25 cellular contexts compared by ENCODE assay signal in the genomic region with DNA sequence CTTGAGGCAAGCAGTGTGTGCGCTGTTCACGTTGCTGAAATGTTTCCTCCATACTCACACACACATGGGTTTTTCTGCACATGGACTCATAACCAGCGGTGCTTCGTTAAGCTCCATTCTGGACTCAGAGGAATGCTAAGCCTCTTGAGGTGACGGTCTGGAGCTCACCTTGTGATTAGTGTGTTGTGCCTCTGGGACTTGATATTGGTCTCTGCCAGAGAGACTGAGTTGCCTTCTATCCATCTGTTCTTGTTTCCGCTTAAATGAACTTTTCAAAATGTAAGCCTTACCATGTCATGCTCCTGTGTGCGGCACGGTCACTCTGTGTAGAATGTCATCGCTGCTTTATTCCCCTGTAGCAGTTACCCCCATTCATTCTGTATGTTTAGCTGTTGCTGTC. TPM values are rescaled to one million over a fixed set of nuclear protein-coding genes. Genes with fewer than 3 reads are reported as not detected.
A peak's percentile ranks its signal among the peaks of the same experiment; 100 is the strongest.
DNase-seq lines count a peak whose midpoint lies in the region; ATAC-seq and TF ChIP-seq lines count a peak whose summit lies in the region.
"Had no signal": no experiment of that assay in that cellular context is flagged by ENCODE, and none has a peak within 500 bp of the region (broad histone marks: within the 10 kb centered on the region; RNA-seq: fewer than 3 reads in every experiment).

No MANE protein-coding gene starts in this region.

- H3K27ac ChIP-seq in esophagus muscularis mucosa (replicated peaks in 1 of 4): no peak overlapping the region
- H3K27ac ChIP-seq: ovary, Peyer's patch, testis had no signal

- no peak for DNase-seq in activated naive CD4-positive, alpha-beta T cell treated with anti-CD3 and anti-CD28 coated beads for 36 hours
- DNase-seq in NCI-H1694 (lab: John Stamatoyannopoulos, UW) (peak; percentile 34), memory B cell (ENCODE audit: low spot score in 2 of 2) (no peak), esophagus muscularis mucosa (ENCODE audit: extremely low spot score) (no peak)
- DNase-seq: activated CD4-positive, alpha-beta T cell treated with anti-CD3 and anti-CD28 coated beads for 36 hours; activated CD8-positive, alpha-beta memory T cell treated with anti-CD3 and anti-CD28 coated beads for 24 hours; activated naive CD4-positive, alpha-beta T cell; activated T-cell treated with anti-CD3 and anti-CD28 coated beads for 4 hours; effector CD4-positive, alpha-beta T cell; hippocampal formation; mammary epithelial cell; NCI-H1048; NCI-H187 treated with DMSO at 0.1 percent for 48 hours; nephron progenitor cell; ovary; Peyer's patch; SIG-M5; testis had no signal

- no peaks in the 10 kb centered on the region for H3K27me3 Mint-ChIP-seq in activated naive CD4-positive, alpha-beta T cell treated with anti-CD3 and anti-CD28 coated beads, Interleukin-2, amount 50 U/mL, for 24 hours
- no peaks in the 10 kb centered on the region for H3K27me3 Mint-ChIP-seq in activated naive CD4-positive, alpha-beta T cell treated with anti-CD3 and anti-CD28 coated beads for 36 hours (ENCODE audit: low read depth)
- H3K27me3 Mint-ChIP-seq in activated T-helper 17 cell treated with anti-CD3 and anti-CD28 coated beads, Interleukin-2, amount 50 U/mL, for 72 hours: no peaks in the 10 kb centered on the region
- no peaks in the 10 kb centered on the region for H3K27me3 Mint-ChIP-seq in memory B cell
- H3K27me3 Mint-ChIP-seq: activated CD4-positive, alpha-beta T cell treated with anti-CD3 and anti-CD28 coated beads for 36 hours; stimulated activated naive CD8-positive, alpha-beta T cell treated with anti-CD3 and anti-CD28 coated beads, Interleukin-15, Interleukin-2, amounts not matched to agents 100 ng/mL and 50 ng/mL, for 24 hours had no signal

- TF ChIP-seq POLR2A in esophagus muscularis mucosa (IDR thresholded peaks at IDR 0.05; ENCODE audit: low read depth): no peak

- no peak for TF ChIP-seq EP300 in esophagus muscularis mucosa (IDR thresholded peaks at IDR 0.05)

- H3K4me1 ChIP-seq in esophagus muscularis mucosa: peaks cover 2 to 20% (median 7%) of the 10 kb centered on the region in 4 donors

- TF ChIP-seq CTCF in esophagus muscularis mucosa (IDR thresholded peaks at IDR 0.05): no peak

- H3K4me3 Mint-ChIP-seq in activated naive CD4-positive, alpha-beta T cell treated with anti-CD3 and anti-CD28 coated beads, Interleukin-2, amount 50 U/mL, for 24 hours: no peak overlapping the region
- H3K4me3 Mint-ChIP-seq in activated naive CD4-positive, alpha-beta T cell treated with anti-CD3 and anti-CD28 coated beads for 36 hours: no peak overlapping the region
- no peak overlapping the region for H3K4me3 Mint-ChIP-seq in activated T-helper 17 cell treated with anti-CD3 and anti-CD28 coated beads, Interleukin-2, amount 50 U/mL, for 72 hours
- H3K4me3 Mint-ChIP-seq in memory B cell: no peak overlapping the region
- H3K4me3 Mint-ChIP-seq: activated CD4-positive, alpha-beta T cell treated with anti-CD3 and anti-CD28 coated beads for 36 hours; nephron progenitor cell; stimulated activated naive CD8-positive, alpha-beta T cell treated with anti-CD3 and anti-CD28 coated beads, Interleukin-15, Interleukin-2, amounts not matched to agents 100 ng/mL and 50 ng/mL, for 24 hours had no signal

- no peak overlapping the region for H3K4me3 ChIP-seq in esophagus muscularis mucosa
- H3K4me3 ChIP-seq: K562, ovary, Peyer's patch, smooth muscle cell, testis had no signal

- ATAC-seq in activated T-helper 17 cell treated with anti-CD3 and anti-CD28 coated beads, Interleukin-2, amount 50 U/mL, for 72 hours (replicated peaks): no peak
- ATAC-seq in memory B cell (ENCODE audit: low read depth) (no peak), GM19463 (IDR thresholded peaks at IDR 0.05; ENCODE audit: unreplicated experiment) (no peak), HG03565 (IDR thresholded peaks at IDR 0.05; ENCODE audit: unreplicated experiment) (no peak)
- ATAC-seq: activated CD4-positive, alpha-beta T cell treated with anti-CD3 and anti-CD28 coated beads for 36 hours; K562 had no signal

- H3K9me3 ChIP-seq in esophagus muscularis mucosa: no peaks in the 10 kb centered on the region
- H3K9me3 ChIP-seq: ovary, Peyer's patch, testis had no signal

- H3K27me3 ChIP-seq in esophagus muscularis mucosa: no peaks in the 10 kb centered on the region
- H3K27me3 ChIP-seq: ovary, Peyer's patch, testis had no signal

- 96% methylated on average over 9 of the region's 9 CpGs for WGBS in esophagus muscularis mucosa

- H3K27ac Mint-ChIP-seq in activated naive CD4-positive, alpha-beta T cell treated with anti-CD3 and anti-CD28 coated beads, Interleukin-2, amount 50 U/mL, for 24 hours: peak overlapping the region; percentile 31
- no peak overlapping the region for H3K27ac Mint-ChIP-seq in activated naive CD4-positive, alpha-beta T cell treated with anti-CD3 and anti-CD28 coated beads for 36 hours
- H3K27ac Mint-ChIP-seq in activated T-helper 17 cell treated with anti-CD3 and anti-CD28 coated beads, Interleukin-2, amount 50 U/mL, for 72 hours: peak overlapping the region; percentile 79
- peak overlapping the region; percentile 28 for H3K27ac Mint-ChIP-seq in memory B cell
- H3K27ac Mint-ChIP-seq: activated CD4-positive, alpha-beta T cell treated with anti-CD3 and anti-CD28 coated beads for 36 hours; nephron progenitor cell; stimulated activated naive CD8-positive, alpha-beta T cell treated with anti-CD3 and anti-CD28 coated beads, Interleukin-15, Interleukin-2, amounts not matched to agents 100 ng/mL and 50 ng/mL, for 24 hours had no signal

- no peaks in the 10 kb centered on the region for H3K9me3 Mint-ChIP-seq in activated naive CD4-positive, alpha-beta T cell treated with anti-CD3 and anti-CD28 coated beads, Interleukin-2, amount 50 U/mL, for 24 hours
- no peaks in the 10 kb centered on the region for H3K9me3 Mint-ChIP-seq in activated naive CD4-positive, alpha-beta T cell treated with anti-CD3 and anti-CD28 coated beads for 36 hours
- no peaks in the 10 kb centered on the region for H3K9me3 Mint-ChIP-seq in activated T-helper 17 cell treated with anti-CD3 and anti-CD28 coated beads, Interleukin-2, amount 50 U/mL, for 72 hours
- no peaks in the 10 kb centered on the region for H3K9me3 Mint-ChIP-seq in memory B cell
- H3K9me3 Mint-ChIP-seq: nephron progenitor cell; stimulated activated naive CD8-positive, alpha-beta T cell treated with anti-CD3 and anti-CD28 coated beads, Interleukin-15, Interleukin-2, amounts not matched to agents 100 ng/mL and 50 ng/mL, for 24 hours had no signal

- intact Hi-C loops in activated naive CD4-positive, alpha-beta T cell treated with anti-CD3 and anti-CD28 coated beads for 36 hours (cut with micrococcal nuclease): no loop called here
- intact Hi-C loops in esophagus muscularis mucosa (cut with DNase I): no loop called here

- CTCF ChIA-PET in activated naive CD4-positive, alpha-beta T cell treated with anti-CD3 and anti-CD28 coated beads for 36 hours (lab: Charles Lee): no interaction called here

- H3K4me1 Mint-ChIP-seq in activated naive CD4-positive, alpha-beta T cell treated with anti-CD3 and anti-CD28 coated beads, Interleukin-2, amount 50 U/mL, for 24 hours: peaks cover 17% of the 10 kb centered on the region
- peaks cover 2% of the 10 kb centered on the region for H3K4me1 Mint-ChIP-seq in activated naive CD4-positive, alpha-beta T cell treated with anti-CD3 and anti-CD28 coated beads for 36 hours (ENCODE audit: low read depth)
- peaks cover 9% of the 10 kb centered on the region for H3K4me1 Mint-ChIP-seq in activated T-helper 17 cell treated with anti-CD3 and anti-CD28 coated beads, Interleukin-2, amount 50 U/mL, for 72 hours
- peaks cover 4% of the 10 kb centered on the region for H3K4me1 Mint-ChIP-seq in memory B cell
- H3K4me1 Mint-ChIP-seq: activated CD4-positive, alpha-beta T cell treated with anti-CD3 and anti-CD28 coated beads for 36 hours; nephron progenitor cell had no signal

- H3K36me3 Mint-ChIP-seq in activated naive CD4-positive, alpha-beta T cell treated with anti-CD3 and anti-CD28 coated beads, Interleukin-2, amount 50 U/mL, for 24 hours: peaks cover 16% of the 10 kb centered on the region
- peaks cover 18% of the 10 kb centered on the region for H3K36me3 Mint-ChIP-seq in activated naive CD4-positive, alpha-beta T cell treated with anti-CD3 and anti-CD28 coated beads for 36 hours (ENCODE audit: low read depth)
- peaks cover 76% of the 10 kb centered on the region for H3K36me3 Mint-ChIP-seq in activated T-helper 17 cell treated with anti-CD3 and anti-CD28 coated beads, Interleukin-2, amount 50 U/mL, for 72 hours (ENCODE audit: low read depth)
- peaks cover 31% of the 10 kb centered on the region for H3K36me3 Mint-ChIP-seq in memory B cell

- H3K36me3 ChIP-seq in esophagus muscularis mucosa: peaks cover 24 to 81% (median 69%) of the 10 kb centered on the region in 4 donors
- H3K36me3 ChIP-seq: ovary had no signal

RNA-seq across cellular contexts. Expression of a gene that starts 42.5 kb away (rescaled TPM):
- 100 to 1,000 TPM; 165 TPM for total RNA-seq in activated naive CD4-positive, alpha-beta T cell treated with anti-CD3 and anti-CD28 coated beads for 36 hours
- total RNA-seq in activated T-helper 17 cell treated with anti-CD3 and anti-CD28 coated beads, Interleukin-2, amount 50 U/mL, for 72 hours: 100 to 1,000 TPM; 220 to 254 TPM
- total RNA-seq in esophagus muscularis mucosa: 100 to 1,000 TPM; 253 to 402 (median 311) TPM
